In genomic region chr13:43167058-43167457, GRCh38 we compare ENCODE assay signal across 28 cellular contexts.
DNase-seq lines count a peak whose midpoint lies in the region; ATAC-seq, FAIRE-seq and TF ChIP-seq lines count a peak whose summit lies in the region.
"Had no signal": no experiment of that assay in that cellular context is flagged by ENCODE, and none has a peak within 500 bp of the region (broad histone marks: within the 10 kb centered on the region; RNA-seq: fewer than 3 reads in every experiment).

No MANE protein-coding gene starts in this region.

- H3K4me2 ChIP-seq in keratinocyte (ENCODE audit: control insufficient read depth, extremely low read depth, insufficient read depth, low read depth, low read length), result no peak overlapping the region
- H3K4me2 ChIP-seq: KMS-11 had no signal

- H3K4me1 Mint-ChIP-seq in nephron progenitor cell, result peaks cover 23% of the 10 kb centered on the region
- H3K4me1 Mint-ChIP-seq: B cell had no signal

- H3K36me3 Mint-ChIP-seq in nephron progenitor cell (ENCODE audit: low read depth), result no peaks in the 10 kb centered on the region
- H3K36me3 Mint-ChIP-seq: CD8-positive, alpha-beta T cell had no signal

- peak; percentile 51 for FAIRE-seq in keratinocyte (lab: Jason Lieb, UNC)
- FAIRE-seq: G401.6, H54 had no signal

- H3K4me3 ChIP-seq in keratinocyte (ENCODE audit: control insufficient read depth in 2 of 3, extremely low read depth in 1 of 3, insufficient read depth in 2 of 3, low read depth in 1 of 3, low read length in 3 of 3), result no peak overlapping the region
- H3K4me3 ChIP-seq: SJSA1 had no signal

- ATAC-seq in GM21619 (IDR thresholded peaks at IDR 0.05; ENCODE audit: unreplicated experiment), result no peak
- ATAC-seq: CD8-positive, alpha-beta T cell had no signal

- no peak overlapping the region for H3K27ac Mint-ChIP-seq in nephron progenitor cell
- H3K27ac Mint-ChIP-seq: B cell; CD8-positive, alpha-beta T cell; IgD-negative memory B cell had no signal

- H3K9me1 ChIP-seq in keratinocyte (ENCODE audit: control insufficient read depth, extremely low read depth, insufficient read depth, low read length), result no peaks in the 10 kb centered on the region

- dilution Hi-C loops in keratinocyte (cut with MboI; ENCODE audit: extremely low pct_ligation_motif_present, low sequenced_read_pairs), result no loop called here

- H4K20me1 ChIP-seq in keratinocyte (ENCODE audit: control insufficient read depth, extremely low read depth, insufficient read depth, low read length), result no peaks in the 10 kb centered on the region

- DNase-seq in NCI-H1105 treated with DMSO at 0.1 percent for 48 hours (lab: John Stamatoyannopoulos, UW) (peak; percentile 39), NCI-H1105 (lab: John Stamatoyannopoulos, UW) (no peak), NCI-H1694 treated with DMSO at 0.1 percent for 48 hours (lab: John Stamatoyannopoulos, UW) (peak; percentile 75), keratinocyte (ENCODE audit: low read depth, low spot score) (no peak), nephron progenitor cell (no peak), midbrain (lab: John Stamatoyannopoulos, UW) (no peak)
- DNase-seq: Caco-2; CD8-positive, alpha-beta T cell; MM.1S; NCI-H1417 treated with DMSO at 0.1 percent for 48 hours; NCI-H187 treated with DMSO at 0.1 percent for 48 hours; NCI-H2107; NCI-H226; NCI-H524; NCI-H748 treated with DMSO at 0.1 percent for 48 hours; Right ventricle myocardium superior; RPMI8226 had no signal

- no peaks in the 10 kb centered on the region for H3K27me3 ChIP-seq in keratinocyte (ENCODE audit: control insufficient read depth, extremely low read depth, insufficient read depth, low read length)
- H3K27me3 ChIP-seq: SJSA1 had no signal

- no peak overlapping the region for H3K9ac ChIP-seq in keratinocyte (ENCODE audit: control insufficient read depth, extremely low read depth, insufficient read depth, low read length)
- H3K9ac ChIP-seq: KMS-11 had no signal

- no peak for TF ChIP-seq CTCF in VCaP (conservative IDR thresholded peaks at IDR 0.05)
- no peak for TF ChIP-seq CTCF in keratinocyte (optimal IDR thresholded peaks at IDR 0.05 in 1 of 3, IDR thresholded peaks at IDR 0.05 in 1 of 3, conservative IDR thresholded peaks at IDR 0.05 in 1 of 3; ENCODE audit: extremely low read depth in 1 of 3, insufficient read depth in 2 of 3, low read length in 3 of 3)
- TF ChIP-seq CTCF in nephron progenitor cell (IDR thresholded peaks at IDR 0.05), result no peak

- no peak overlapping the region for H3K4me3 Mint-ChIP-seq in nephron progenitor cell
- H3K4me3 Mint-ChIP-seq: B cell; CD8-positive, alpha-beta T cell; IgD-negative memory B cell had no signal

- H3K27me3 Mint-ChIP-seq in nephron progenitor cell (ENCODE audit: low read depth, poor library complexity), result peaks cover 7% of the 10 kb centered on the region

- H3K9me3 ChIP-seq in keratinocyte (ENCODE audit: control insufficient read depth, low read depth, low read length), result no peaks in the 10 kb centered on the region
- H3K9me3 ChIP-seq: SJSA1 had no signal

- H2AFZ ChIP-seq in keratinocyte (ENCODE audit: control insufficient read depth, low read length), result no peak overlapping the region

- peaks cover 43% of the 10 kb centered on the region for H3K9me3 Mint-ChIP-seq in nephron progenitor cell

- peak overlapping the region; percentile 28 for H3K27ac ChIP-seq in VCaP
- no peak overlapping the region for H3K27ac ChIP-seq in keratinocyte (ENCODE audit: control insufficient read depth, insufficient read depth, low read length)
- H3K27ac ChIP-seq: 22Rv1, C4-2B, HL-60, KMS-11, SJSA1 had no signal

- no peaks in the 10 kb centered on the region for H3K36me3 ChIP-seq in keratinocyte (ENCODE audit: control insufficient read depth in 2 of 2, extremely low read depth in 1 of 2, insufficient read depth in 2 of 2, low read length in 2 of 2)
- H3K36me3 ChIP-seq: SJSA1 had no signal

- H3K79me2 ChIP-seq in keratinocyte (ENCODE audit: control insufficient read depth, insufficient read depth, low read length), result no peaks in the 10 kb centered on the region

- H3K4me1 ChIP-seq in keratinocyte (ENCODE audit: control insufficient read depth, extremely low read depth, insufficient read depth, low read length), result no peaks in the 10 kb centered on the region
- H3K4me1 ChIP-seq: Caco-2, SJSA1 had no signal

Comparison
In these comparisons a context has a peak if more than half of its experiments do, and no peak if none do; other contexts are left out.
1. DNase-seq: peak in NCI-H1105 treated with DMSO at 0.1 percent for 48 hours (single experiment) and NCI-H1694 treated with DMSO at 0.1 percent for 48 hours (single experiment); none in NCI-H1105 (single experiment), keratinocyte (single experiment), nephron progenitor cell (single experiment) and midbrain (single experiment).